In genomic region chr1:225467193-225468020, GRCh38 we compare ENCODE assay signal across 8 cellular contexts. TPM values are rescaled to one million over a fixed set of nuclear protein-coding genes. Genes with fewer than 3 reads are reported as not detected.
DNase-seq lines count a peak whose midpoint lies in the region; ATAC-seq and TF ChIP-seq lines count a peak whose summit lies in the region.

No MANE protein-coding gene starts in this region.

- 29 to 67% (median 34%) methylated on average over 26 of the region's 26 CpGs for WGBS in adipose tissue, 3 donors

- ATAC-seq in GM18873 (IDR thresholded peaks at IDR 0.05; ENCODE audit: low FRiP score, unreplicated experiment) (peak; percentile 97), HG03103 (IDR thresholded peaks at IDR 0.05; ENCODE audit: low read depth, unreplicated experiment) (peak; percentile 92), mucosa of descending colon (peak; percentile 75)
- ATAC-seq in stimulated activated naive CD8-positive, alpha-beta T cell treated with anti-CD3 and anti-CD28 coated beads, Interleukin-15, Interleukin-2, amounts not matched to agents 100 U/mL and 50 U/mL, for 24 hours = peak; percentile 91

- no peaks in the 10 kb centered on the region for H3K36me3 Mint-ChIP-seq in T-helper 1 cell treated with Interleukin-12 subunit alpha and Interleukin-12 subunit beta and Interleukin-4 antibody, amounts not matched to agents 30 μg/mL and 1 μg/mL, for 36 hours (ENCODE audit: low read depth)

- TF ChIP-seq CTCF in mucosa of descending colon (IDR thresholded peaks at IDR 0.05) = no peak

- H3K9me3 ChIP-seq in mucosa of descending colon = no peaks in the 10 kb centered on the region

- H3K27me3 Mint-ChIP-seq in T-helper 1 cell treated with Interleukin-12 subunit alpha and Interleukin-12 subunit beta and Interleukin-4 antibody, amounts not matched to agents 30 μg/mL and 1 μg/mL, for 36 hours (ENCODE audit: low read depth) = no peaks in the 10 kb centered on the region

- DNase-seq in mucosa of descending colon = peak; percentile 72 to 89 (median 74)
- peak; percentile 83 for DNase-seq in stimulated activated naive CD8-positive, alpha-beta T cell treated with anti-CD3 and anti-CD28 coated beads, Interleukin-15, Interleukin-2, amounts not matched to agents 100 U/mL and 50 U/mL, for 24 hours
- DNase-seq in 8988T = no peak
- no peak for DNase-seq in SW 1271 (lab: John Stamatoyannopoulos, UW)

- peak overlapping the region; percentile 90 for H3K4me3 Mint-ChIP-seq in T-helper 1 cell treated with Interleukin-12 subunit alpha and Interleukin-12 subunit beta and Interleukin-4 antibody, amounts not matched to agents 30 μg/mL and 1 μg/mL, for 36 hours

- no peaks in the 10 kb centered on the region for H3K9me3 Mint-ChIP-seq in T-helper 1 cell treated with Interleukin-12 subunit alpha and Interleukin-12 subunit beta and Interleukin-4 antibody, amounts not matched to agents 30 μg/mL and 1 μg/mL, for 36 hours

- H3K4me1 ChIP-seq in mucosa of descending colon (ENCODE audit: low read depth) = peaks cover 14% of the 10 kb centered on the region

- peak overlapping the region; percentile 73 for H3K27ac ChIP-seq in adipose tissue (ENCODE audit: low read depth, low read length)

- intact Hi-C loops in mucosa of descending colon (cut with DNase I, micrococcal nuclease) = no loop called here

- peaks cover 55% of the 10 kb centered on the region for H3K4me1 Mint-ChIP-seq in T-helper 1 cell treated with Interleukin-12 subunit alpha and Interleukin-12 subunit beta and Interleukin-4 antibody, amounts not matched to agents 30 μg/mL and 1 μg/mL, for 36 hours (ENCODE audit: low read depth)

- H3K36me3 ChIP-seq in mucosa of descending colon (ENCODE audit: low read depth) = no peaks in the 10 kb centered on the region

- H3K27ac Mint-ChIP-seq in T-helper 1 cell treated with Interleukin-12 subunit alpha and Interleukin-12 subunit beta and Interleukin-4 antibody, amounts not matched to agents 30 μg/mL and 1 μg/mL, for 36 hours = peak overlapping the region; percentile 98

- H3K4me3 ChIP-seq in mucosa of descending colon = no peak overlapping the region

RNA-seq across cellular contexts. Expression of gene LBR, which starts 39.6 kb away (rescaled TPM):
- 10 to 100 TPM in 2 of 3 donors, 1 to 10 TPM in 1; 8.5 to 19.6 (median 10.4) TPM for polyA plus RNA-seq in adipose tissue
- 100 to 1,000 TPM in 2 of 3 donors, 10 to 100 TPM in 1; 87.9 to 161 (median 123) TPM for total RNA-seq in mucosa of descending colon

Comparison
In these comparisons a context has a peak if more than half of its experiments do, and no peak if none do; other contexts are left out.
1. DNase-seq: peak in mucosa of descending colon (3 of 3) and stimulated activated naive CD8-positive, alpha-beta T cell treated with anti-CD3 and anti-CD28 coated beads, Interleukin-15, Interleukin-2, amounts not matched to agents 100 U/mL and 50 U/mL, for 24 hours (single experiment); none in 8988T (single experiment) and SW 1271 (0 of 2).
2. Peak in every context shown above with its lines, with median percentiles within 50 percentile points of each other: ATAC-seq.